Comparison of ENCODE assay signal across 9 cellular contexts in genomic region chr10:3774814-3775670, GRCh38. TPM values are rescaled to one million over a fixed set of nuclear protein-coding genes. Genes with fewer than 3 reads are reported as not detected.
A peak's percentile ranks its signal among the peaks of the same experiment; 100 is the strongest.
DNase-seq lines count a peak whose midpoint lies in the region; ATAC-seq lines count a peak whose summit lies in the region.
"Had no signal": no experiment of that assay in that cellular context is flagged by ENCODE, and none has a peak within 500 bp of the region (broad histone marks: within the 10 kb centered on the region; RNA-seq: fewer than 3 reads in every experiment).

No MANE protein-coding gene starts in this region.

- peaks cover 65% of the 10 kb centered on the region for H3K36me3 Mint-ChIP-seq in activated CD4-positive, alpha-beta T cell treated with anti-CD3 and anti-CD28 coated beads, Interleukin-2, amount 10 ng/mL, durations not matched to agents 24 days and 14 days (ENCODE audit: low read depth)
- peaks cover 65% of the 10 kb centered on the region for H3K36me3 Mint-ChIP-seq in stimulated activated effector memory CD8-positive, alpha-beta T cell treated with anti-CD3 and anti-CD28 coated beads, Interleukin-12 subunit alpha, Interleukin-12 subunit beta, amount 100 ng/mL, for 72 hours

- H3K9me3 Mint-ChIP-seq in activated CD4-positive, alpha-beta T cell treated with anti-CD3 and anti-CD28 coated beads, Interleukin-2, amount 10 ng/mL, durations not matched to agents 24 days and 14 days = no peaks in the 10 kb centered on the region
- no peaks in the 10 kb centered on the region for H3K9me3 Mint-ChIP-seq in stimulated activated effector memory CD8-positive, alpha-beta T cell treated with anti-CD3 and anti-CD28 coated beads, Interleukin-12 subunit alpha, Interleukin-12 subunit beta, amount 100 ng/mL, for 72 hours

- H3K4me3 ChIP-seq in adipocyte (ENCODE audit: low read length) = no peak overlapping the region
- H3K4me3 ChIP-seq: BLaER1 had no signal

- intact Hi-C loops in activated CD4-positive, alpha-beta T cell treated with anti-CD3 and anti-CD28 coated beads, Interleukin-2, amount 10 ng/mL, durations not matched to agents 24 days and 14 days (cut with micrococcal nuclease) = loop anchor here (5.0 kb wide), 2 partner anchors 37 to 538 kb away; no protein-coding TSS in a partner anchor
- intact Hi-C loops in left ventricle myocardium superior (cut with micrococcal nuclease) = loop anchor here (10.0 kb wide), 1 partner anchor 880 kb away; no protein-coding TSS in a partner anchor

- ATAC-seq in left ventricle myocardium superior (peak; percentile 79), HG03139 (IDR thresholded peaks at IDR 0.05; ENCODE audit: unreplicated experiment) (no peak), GM18498 (IDR thresholded peaks at IDR 0.05; ENCODE audit: unreplicated experiment) (no peak)
- ATAC-seq in stimulated activated effector memory CD8-positive, alpha-beta T cell treated with anti-CD3 and anti-CD28 coated beads, Interleukin-12 subunit alpha, Interleukin-12 subunit beta, amount 100 ng/mL, for 72 hours = peak; percentile 38

- no peaks in the 10 kb centered on the region for H3K27me3 ChIP-seq in adipocyte (replicated peaks; ENCODE audit: control insufficient read depth, insufficient read depth, low read length)
- H3K27me3 ChIP-seq: BLaER1 had no signal

- H3K36me3 ChIP-seq in adipocyte (ENCODE audit: control insufficient read depth, insufficient read depth, low read length, severe bottlenecking) = peaks cover 45% of the 10 kb centered on the region

- H3K4me3 Mint-ChIP-seq in activated CD4-positive, alpha-beta T cell treated with anti-CD3 and anti-CD28 coated beads, Interleukin-2, amount 10 ng/mL, durations not matched to agents 24 days and 14 days = peak overlapping the region; percentile 61
- peak overlapping the region; percentile 98 for H3K4me3 Mint-ChIP-seq in stimulated activated effector memory CD8-positive, alpha-beta T cell treated with anti-CD3 and anti-CD28 coated beads, Interleukin-12 subunit alpha, Interleukin-12 subunit beta, amount 100 ng/mL, for 72 hours

- H3K4me1 Mint-ChIP-seq in activated CD4-positive, alpha-beta T cell treated with anti-CD3 and anti-CD28 coated beads, Interleukin-2, amount 10 ng/mL, durations not matched to agents 24 days and 14 days = peaks cover 45% of the 10 kb centered on the region
- H3K4me1 Mint-ChIP-seq in stimulated activated effector memory CD8-positive, alpha-beta T cell treated with anti-CD3 and anti-CD28 coated beads, Interleukin-12 subunit alpha, Interleukin-12 subunit beta, amount 100 ng/mL, for 72 hours = peaks cover 50% of the 10 kb centered on the region

- H3K4me1 ChIP-seq in adipocyte (ENCODE audit: control insufficient read depth, insufficient read depth, low read length) = peaks cover 47% of the 10 kb centered on the region

- no peaks in the 10 kb centered on the region for H3K27me3 Mint-ChIP-seq in activated CD4-positive, alpha-beta T cell treated with anti-CD3 and anti-CD28 coated beads, Interleukin-2, amount 10 ng/mL, durations not matched to agents 24 days and 14 days

- H3K9ac ChIP-seq in adipocyte (ENCODE audit: low read length) = peak overlapping the region; percentile 100
- H3K9ac ChIP-seq: BLaER1 had no signal

- H3K27ac Mint-ChIP-seq in activated CD4-positive, alpha-beta T cell treated with anti-CD3 and anti-CD28 coated beads, Interleukin-2, amount 10 ng/mL, durations not matched to agents 24 days and 14 days = peak overlapping the region; percentile 87
- peak overlapping the region; percentile 100 for H3K27ac Mint-ChIP-seq in stimulated activated effector memory CD8-positive, alpha-beta T cell treated with anti-CD3 and anti-CD28 coated beads, Interleukin-12 subunit alpha, Interleukin-12 subunit beta, amount 100 ng/mL, for 72 hours

- H3K9me3 ChIP-seq in adipocyte (ENCODE audit: control insufficient read depth, low read length) = no peaks in the 10 kb centered on the region
- H3K9me3 ChIP-seq: BLaER1 had no signal

- no peak for DNase-seq in activated CD4-positive, alpha-beta T cell treated with anti-CD3 and anti-CD28 coated beads, Interleukin-2, amount 10 ng/mL, durations not matched to agents 24 days and 14 days
- DNase-seq in activated CD4-positive, alpha-beta T cell treated with anti-CD3 and anti-CD28 coated beads for 48 hours = no peak
- peak; percentile 77 for DNase-seq in adipocyte (ENCODE audit: low read depth)
- no peak for DNase-seq in left ventricle myocardium superior
- DNase-seq in stimulated activated effector memory CD8-positive, alpha-beta T cell treated with anti-CD3 and anti-CD28 coated beads, Interleukin-12 subunit alpha, Interleukin-12 subunit beta, amount 100 ng/mL, for 72 hours (ENCODE audit: low spot score in 2 of 2) = no peak
- DNase-seq in activated gamma-delta T cell treated with Interleukin-2 at 50 U/mL for 16 hours = no peak

RNA-seq across cellular contexts. Expression of gene KLF6, which starts 10.0 kb away (rescaled TPM):
- total RNA-seq in activated CD4-positive, alpha-beta T cell treated with anti-CD3 and anti-CD28 coated beads, Interleukin-2, amount 10 ng/mL, durations not matched to agents 24 days and 14 days = 116 and 127 TPM in 2 replicates
- total RNA-seq in left ventricle myocardium superior = 62.0 TPM

Comparison
In these comparisons a context has a peak if more than half of its experiments do, and no peak if none do; other contexts are left out.
1. ATAC-seq: peak in left ventricle myocardium superior (single experiment) and stimulated activated effector memory CD8-positive, alpha-beta T cell treated with anti-CD3 and anti-CD28 coated beads, Interleukin-12 subunit alpha, Interleukin-12 subunit beta, amount 100 ng/mL, for 72 hours (single experiment); none in HG03139 (single experiment) and GM18498 (single experiment).